In the genomic region with DNA sequence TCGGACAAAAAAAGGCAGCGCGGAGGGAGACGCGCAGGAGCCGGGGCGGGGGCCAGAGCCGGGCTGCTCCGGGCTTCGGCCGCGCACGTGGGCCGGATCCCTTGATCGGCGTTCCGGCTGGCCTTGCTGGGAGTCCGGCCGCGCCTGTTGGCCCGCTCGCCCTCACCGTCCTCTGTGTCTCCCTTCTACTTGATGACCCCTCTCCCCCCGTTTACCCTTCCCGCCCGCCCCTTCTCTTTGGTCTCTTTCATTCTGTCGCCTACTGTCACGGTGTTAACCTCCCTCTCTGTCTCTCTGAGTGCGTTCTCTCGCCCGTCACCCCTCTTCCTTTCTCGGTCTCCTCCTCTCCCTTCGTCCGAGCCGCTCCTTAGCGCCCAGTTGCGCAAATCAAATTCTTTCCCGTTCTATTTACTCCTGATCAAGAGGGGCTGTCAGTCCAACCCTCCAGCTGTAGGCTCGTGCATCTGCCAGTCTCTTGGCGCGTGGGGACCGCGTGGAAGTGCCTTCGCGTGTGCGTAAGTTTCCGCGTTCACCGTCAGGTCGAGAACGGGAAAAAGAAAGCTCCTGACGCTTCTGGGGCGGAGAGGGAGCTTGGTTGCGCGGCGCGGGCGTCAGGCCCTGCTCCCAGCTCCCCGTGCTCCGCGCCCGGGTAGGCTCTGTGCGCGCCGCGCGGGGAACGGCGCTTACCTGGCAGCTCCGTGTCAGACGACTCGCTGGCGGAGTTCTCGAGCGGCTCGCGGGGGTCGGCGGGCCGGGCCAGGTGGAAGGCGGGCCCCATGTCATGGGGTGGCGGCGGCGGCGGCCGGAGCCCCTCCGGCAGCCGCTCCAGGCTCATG, we compare ENCODE assay signal across 8 cellular contexts. TPM values are rescaled to one million over a fixed set of nuclear protein-coding genes. Genes with fewer than 3 reads are reported as not detected.
DNase-seq lines count a peak whose midpoint lies in the region; FAIRE-seq and TF ChIP-seq lines count a peak whose summit lies in the region.

No MANE protein-coding gene starts in this region.

- peak overlapping the region; percentile 71; the same call in 1 of the 2 replicates for H3K4me2 ChIP-seq in MM.1S (ENCODE audit: low read depth, low read length)

- H3K4me1 ChIP-seq in MM.1S (ENCODE audit: low read length), result no peaks in the 10 kb centered on the region

- peak overlapping the region; percentile 87 for H3K4me3 Mint-ChIP-seq in T-helper 1 cell treated with Interleukin-12 subunit alpha and Interleukin-12 subunit beta and Interleukin-4 antibody, amounts not matched to agents 30 μg/mL and 1 μg/mL, for 36 hours

- peak overlapping the region; percentile 67 for H3K27ac Mint-ChIP-seq in T-helper 1 cell treated with Interleukin-12 subunit alpha and Interleukin-12 subunit beta and Interleukin-4 antibody, amounts not matched to agents 30 μg/mL and 1 μg/mL, for 36 hours

- H3K79me2 ChIP-seq in MM.1S (ENCODE audit: low read length), result peaks cover 50% of the 10 kb centered on the region

- H3K9me3 ChIP-seq in MM.1S (replicated peaks; ENCODE audit: insufficient read depth, low read length), result no peaks in the 10 kb centered on the region

- H4K20me1 ChIP-seq in MM.1S (ENCODE audit: insufficient read depth, low read length), result no peaks in the 10 kb centered on the region

- H3K27me3 ChIP-seq in MM.1S (replicated peaks; ENCODE audit: insufficient read depth, low read length), result no peaks in the 10 kb centered on the region

- no peak for TF ChIP-seq CTCF in MM.1S (IDR thresholded peaks at IDR 0.05; ENCODE audit: low read length)
- no peak for TF ChIP-seq CTCF in lower leg skin (IDR thresholded peaks at IDR 0.05)

- H3F3A ChIP-seq in MM.1S (ENCODE audit: insufficient read depth, low read length), result peaks cover 9% of the 10 kb centered on the region; the same call in 1 of the 2 replicates

- TF ChIP-seq POLR2A in lower leg skin (IDR thresholded peaks at IDR 0.05), result no peak

- 2% methylated on average over 53 to 72 of the region's 88 CpGs for WGBS in lower leg skin, 2 donors

- peak overlapping the region; percentile 89 for H3K9ac ChIP-seq in MM.1S (ENCODE audit: low read length)

- FAIRE-seq in urothelium cell line (lab: Jason Lieb, UNC) (no peak), frontal cortex (lab: Jason Lieb, UNC) (no peak)

- H2AFZ ChIP-seq in MM.1S (ENCODE audit: low read length), result peak overlapping the region; percentile 71

- H3K36me3 ChIP-seq in MM.1S (replicated peaks; ENCODE audit: insufficient read depth, low read length), result no peaks in the 10 kb centered on the region

- H3K27me3 Mint-ChIP-seq in T-helper 1 cell treated with Interleukin-12 subunit alpha and Interleukin-12 subunit beta and Interleukin-4 antibody, amounts not matched to agents 30 μg/mL and 1 μg/mL, for 36 hours (ENCODE audit: low read depth), result peaks cover 85% of the 10 kb centered on the region

- H3K27ac ChIP-seq in MM.1S (ENCODE audit: low read length), result peak overlapping the region; percentile 56; the same call in 1 of the 2 replicates

- peaks cover 31% of the 10 kb centered on the region for H3K4me1 Mint-ChIP-seq in T-helper 1 cell treated with Interleukin-12 subunit alpha and Interleukin-12 subunit beta and Interleukin-4 antibody, amounts not matched to agents 30 μg/mL and 1 μg/mL, for 36 hours (ENCODE audit: low read depth)

- intact Hi-C loops in lower leg skin (cut with DNase I; ENCODE audit: low total_unique reads), result no loop called here

- H3K9me2 ChIP-seq in MM.1S (replicated peaks; ENCODE audit: insufficient read depth, low read length), result no peaks in the 10 kb centered on the region

- H3K4me3 ChIP-seq in MM.1S (ENCODE audit: low read length) (peak overlapping the region; percentile 92), lower leg skin (ENCODE audit: low read depth, poor library complexity, severe bottlenecking) (peak overlapping the region; percentile 28)

- no peaks in the 10 kb centered on the region for H3K9me3 Mint-ChIP-seq in T-helper 1 cell treated with Interleukin-12 subunit alpha and Interleukin-12 subunit beta and Interleukin-4 antibody, amounts not matched to agents 30 μg/mL and 1 μg/mL, for 36 hours

- DNase-seq in T-helper 1 cell (no peak), MM.1S (peak; percentile 60), astrocyte of the hippocampus (ENCODE audit: low read depth, low spot score) (peak; percentile 38), lower leg skin (ENCODE audit: low spot score in 2 of 2) (no peak), urothelium cell line (ENCODE audit: low spot score) (peak; percentile 37), frontal cortex (ENCODE audit: low spot score in 2 of 2) (no peak)
- DNase-seq in activated CD4-positive, CD25-positive, alpha-beta regulatory T cell (lab: John Stamatoyannopoulos, UW), result no peak

- H3K36me3 Mint-ChIP-seq in T-helper 1 cell treated with Interleukin-12 subunit alpha and Interleukin-12 subunit beta and Interleukin-4 antibody, amounts not matched to agents 30 μg/mL and 1 μg/mL, for 36 hours (ENCODE audit: low read depth), result peaks cover 16% of the 10 kb centered on the region

RNA-seq across cellular contexts. Expression of a gene that starts 0.8 kb away (rescaled TPM):
- total RNA-seq in lower leg skin (1 to 10 TPM in 2 of 4 donors, under 1 TPM in 2; 0.15 to 3.9 (median 1.6) TPM), frontal cortex (not detected)

Comparison
In these comparisons a context has a peak if more than half of its experiments do, and no peak if none do; other contexts are left out.
1. DNase-seq: peak in MM.1S (single experiment), astrocyte of the hippocampus (single experiment) and urothelium cell line (single experiment); none in T-helper 1 cell (0 of 5), lower leg skin (0 of 2), activated CD4-positive, CD25-positive, alpha-beta regulatory T cell (0 of 4) and frontal cortex (0 of 2).